23 cellular contexts compared by ENCODE assay signal in the genomic region with DNA sequence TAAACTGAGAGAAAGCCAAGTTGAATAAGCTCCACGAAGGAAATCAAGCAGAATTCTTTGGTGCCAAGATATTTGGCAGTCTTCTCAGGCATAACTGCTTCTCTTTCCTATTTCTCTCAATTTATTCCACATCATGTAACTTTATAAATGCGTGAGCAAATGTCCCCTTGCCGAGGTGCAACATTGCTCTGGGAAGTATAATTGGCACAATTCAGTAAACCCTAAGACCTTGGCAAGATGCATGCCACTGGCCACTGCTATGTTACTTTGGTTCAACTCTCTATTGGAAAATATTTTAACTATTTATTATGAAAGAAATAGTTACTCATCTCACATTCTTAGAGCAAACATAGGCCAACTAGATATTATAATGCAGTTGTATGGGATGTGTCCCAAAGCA.
"Had no signal": no experiment of that assay in that cellular context is flagged by ENCODE, and none has a peak within 500 bp of the region (broad histone marks: within the 10 kb centered on the region; RNA-seq: fewer than 3 reads in every experiment).

No MANE protein-coding gene starts in this region.

- H3K4me3 ChIP-seq: adrenal gland, esophagus squamous epithelium, heart left ventricle, pancreas, prostate gland, sigmoid colon, smooth muscle cell, thyroid gland had no signal

- H3K36me3 ChIP-seq: adrenal gland, esophagus squamous epithelium, heart left ventricle, pancreas, prostate gland, sigmoid colon, thyroid gland had no signal

- H3K27ac ChIP-seq: adrenal gland, esophagus squamous epithelium, heart left ventricle, pancreas, prostate gland, thyroid gland had no signal

- DNase-seq: activated CD4-positive, alpha-beta T cell treated with anti-CD3 and anti-CD28 coated beads for 4 hours; activated CD4-positive, alpha-beta T cell treated with anti-CD3 and anti-CD28 coated beads, Interleukin-2, amount 50 U/mL, for 48 hours; activated CD8-positive, alpha-beta memory T cell treated with anti-CD3 and anti-CD28 coated beads for 24 hours; activated effector memory CD4-positive, alpha-beta T cell treated with anti-CD3 and anti-CD28 coated beads, Interleukin-2, amount 50 U/mL, for 16 hours; activated naive CD4-positive, alpha-beta T cell treated with anti-CD3 and anti-CD28 coated beads for 36 hours; activated naive CD8-positive, alpha-beta T cell treated with anti-CD3 and anti-CD28 coated beads for 36 hours; adrenal gland; esophagus squamous epithelium; foreskin fibroblast; heart left ventricle; hypothalamus; immature natural killer cell; naive B cell; pancreas; sigmoid colon; stimulated activated CD4-positive, alpha-beta T cell treated with anti-CD3 and anti-CD28 coated beads, Interleukin-1b, Interleukin-23, amount 100 ng/mL, for 48 hours; stimulated activated CD4-positive, alpha-beta T cell treated with anti-CD3 and anti-CD28 coated beads, Interleukin-4, amount 100 ng/mL, for 4 hours; stimulated activated CD8-positive, alpha-beta memory T cell treated with anti-CD3 and anti-CD28 coated beads, Interleukin-4, amount 100 ng/mL, for 48 hours; stimulated activated naive CD8-positive, alpha-beta T cell treated with anti-CD3 and anti-CD28 coated beads, Interleukin-15, amount 100 ng/mL, for 72 hours; substantia nigra; thyroid gland had no signal

- H3K27me3 ChIP-seq: adrenal gland, esophagus squamous epithelium, heart left ventricle, pancreas, sigmoid colon, thyroid gland had no signal

- H3K4me1 ChIP-seq: adrenal gland, esophagus squamous epithelium, pancreas, prostate gland, sigmoid colon, thyroid gland had no signal

- H3K9me3 ChIP-seq: adrenal gland, esophagus squamous epithelium, heart left ventricle, pancreas, prostate gland, sigmoid colon, thyroid gland had no signal
